Comparison of ENCODE assay signal across 8 cellular contexts in the genomic region with DNA sequence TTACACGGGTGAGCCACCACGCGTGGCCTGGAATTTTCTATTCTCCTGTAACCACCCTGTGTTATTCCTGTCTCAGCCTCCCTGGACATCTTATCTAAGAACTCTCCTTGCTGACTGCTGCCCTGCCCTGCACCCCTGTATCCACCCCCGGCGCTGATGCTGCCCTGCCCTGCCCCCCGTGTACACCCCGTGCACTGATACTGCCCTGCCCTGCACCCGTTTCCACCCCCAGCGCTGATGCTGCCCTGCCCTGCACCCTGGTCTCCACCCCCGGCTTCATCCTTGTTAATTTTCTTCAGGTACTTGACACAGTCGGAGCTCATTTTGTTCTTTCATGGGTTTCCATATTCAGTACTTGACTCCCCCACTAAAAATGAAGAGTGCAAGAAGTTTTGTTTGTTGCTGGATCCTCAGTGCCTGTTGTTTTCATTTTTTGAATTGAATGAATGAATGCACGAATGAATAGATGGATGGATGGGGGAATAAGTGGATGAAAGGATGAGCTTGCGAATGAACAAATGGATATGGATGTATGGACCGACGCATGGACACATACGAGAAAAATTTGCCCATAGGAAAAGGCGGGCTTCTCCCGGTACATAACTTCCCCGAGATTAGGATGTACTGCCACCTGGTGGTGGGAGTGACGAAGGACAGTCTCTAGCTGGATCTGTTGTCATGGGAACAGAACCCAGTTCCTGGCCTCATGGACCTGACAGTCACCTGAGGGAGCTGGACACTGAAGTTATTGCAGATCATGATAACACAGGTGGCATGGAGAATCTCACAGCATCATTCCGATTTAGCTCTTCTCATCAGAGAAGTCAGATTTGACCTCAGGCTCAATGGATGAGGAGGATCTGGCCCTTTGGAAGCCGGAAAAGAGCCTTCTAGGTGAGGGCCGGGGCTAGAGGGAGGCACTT. TPM values are rescaled to one million over a fixed set of nuclear protein-coding genes. Genes with fewer than 3 reads are reported as not detected.
DNase-seq lines count a peak whose midpoint lies in the region; ATAC-seq and TF ChIP-seq lines count a peak whose summit lies in the region.

No MANE protein-coding gene starts in this region.

- peaks cover 4% of the 10 kb centered on the region for H3K4me1 Mint-ChIP-seq in endodermal cell

- H3K9me3 Mint-ChIP-seq in endodermal cell: peaks cover 28% of the 10 kb centered on the region

- no peak overlapping the region for H3K27ac Mint-ChIP-seq in endodermal cell

- H3K4me3 Mint-ChIP-seq in endodermal cell: no peak overlapping the region

- no peak overlapping the region for H3K9ac ChIP-seq in endodermal cell (ENCODE audit: extremely low read depth, low read length, poor library complexity, severe bottlenecking)

- H3K4me3 ChIP-seq in endodermal cell (ENCODE audit: low read length): no peak overlapping the region

- peak; percentile 94 for TF ChIP-seq CTCF in endodermal cell (conservative IDR thresholded peaks at IDR 0.05)

- in situ Hi-C loops in Caki2 (cut with HindIII; ENCODE audit: low pct_unique_long_range_greater_than_20kb, low sequenced_read_pairs): no loop called here

- no peaks in the 10 kb centered on the region for H3K4me1 ChIP-seq in endodermal cell (ENCODE audit: control insufficient read depth, insufficient read depth, low read length)

- peak; percentile 62 for DNase-seq in Caki2 (ENCODE audit: low read depth)
- peak; percentile 73 for DNase-seq in HK-2 (ENCODE audit: unreplicated experiment)
- DNase-seq in NOMO-1 treated with DMSO at 0.1 percent for 48 hours (lab: John Stamatoyannopoulos, UW; ENCODE audit: unreplicated experiment): peak; percentile 40
- DNase-seq in activated CD8-positive, alpha-beta memory T cell treated with anti-CD3 and anti-CD28 coated beads for 4 hours (ENCODE audit: low read depth in 2 of 2): peak; percentile 36 to 46
- DNase-seq in endodermal cell: peak; percentile 93
- DNase-seq in mesenteric fat pad (ENCODE audit: low spot score): peak; percentile 71
- DNase-seq in stimulated activated CD8-positive, alpha-beta memory T cell treated with anti-CD3 and anti-CD28 coated beads, Interleukin-2, amount 100 ng/mL, for 48 hours (ENCODE audit: low read depth in 2 of 2): peak; percentile 48 to 51

- peaks cover 31% of the 10 kb centered on the region for H3K27me3 Mint-ChIP-seq in endodermal cell (ENCODE audit: insufficient read depth)

- H3K36me3 ChIP-seq in endodermal cell (ENCODE audit: control insufficient read depth, insufficient read depth, low read length): no peaks in the 10 kb centered on the region

- peaks cover 35% of the 10 kb centered on the region for H3K9me3 ChIP-seq in endodermal cell (ENCODE audit: control insufficient read depth, low read length)

- no peak overlapping the region for H3K27ac ChIP-seq in endodermal cell (ENCODE audit: low read depth, low read length)

- H3K36me3 Mint-ChIP-seq in endodermal cell (ENCODE audit: low read depth): no peaks in the 10 kb centered on the region

- WGBS in endodermal cell (ENCODE audit: insufficient coverage in 1 of 2, insufficient read length in 1 of 2), 2 experiments: 43 to 54% methylated on average over 12 to 23 of the region's 23 CpGs

- no peak for ATAC-seq in HG03045 (IDR thresholded peaks at IDR 0.05; ENCODE audit: unreplicated experiment)

- H3K27me3 ChIP-seq in endodermal cell (ENCODE audit: control insufficient read depth, insufficient read depth, low read length, poor library complexity, severe bottlenecking): no peaks in the 10 kb centered on the region

RNA-seq across cellular contexts. Expression of a gene that starts 14.9 kb away (rescaled TPM):
- not detected in 2 replicates for total RNA-seq in Caki2 (2014; rRNA removed; shearing (Covaris generic); ENCODE audit: low replicate concordance)
- total RNA-seq in endodermal cell (not detected), mesenteric fat pad (not detected)
- not detected for polyA plus RNA-seq in endodermal cell (2013, experiment 1 of 2)
- polyA plus RNA-seq in endodermal cell (2013, experiment 2 of 2): not detected

RNA-seq across cellular contexts. Expression of a gene that starts 40.8 kb away (rescaled TPM):
- total RNA-seq in Caki2 (2014; rRNA removed; shearing (Covaris generic); ENCODE audit: low replicate concordance): 489 and 550 TPM in 2 replicates
- total RNA-seq in endodermal cell (1 to 10 TPM; 9.2 to 9.8 TPM), mesenteric fat pad (495 TPM)
- 5.2 TPM for polyA plus RNA-seq in endodermal cell (2013, experiment 1 of 2)
- polyA plus RNA-seq in endodermal cell (2013, experiment 2 of 2): 4.6 TPM

RNA-seq across cellular contexts. Expression of a gene that starts 57.1 kb away (rescaled TPM):
- not detected in 2 replicates for total RNA-seq in Caki2 (2014; rRNA removed; shearing (Covaris generic); ENCODE audit: low replicate concordance)
- total RNA-seq in endodermal cell (under 1 TPM in 1 of 2 donors, not detected in 1; 0.24 TPM), mesenteric fat pad (0.19 TPM)
- not detected for polyA plus RNA-seq in endodermal cell (2013, experiment 1 of 2)
- not detected for polyA plus RNA-seq in endodermal cell (2013, experiment 2 of 2)

Comparison
In these comparisons a context has a peak if more than half of its experiments do, and no peak if none do; other contexts are left out.
1. DNase-seq: peak in every context shown above with its lines; median percentile 93 in endodermal cell; 73 in HK-2; 71 in mesenteric fat pad; 62 in Caki2; 50 in stimulated activated CD8-positive, alpha-beta memory T cell treated with anti-CD3 and anti-CD28 coated beads, Interleukin-2, amount 100 ng/mL, for 48 hours; 41 in activated CD8-positive, alpha-beta memory T cell treated with anti-CD3 and anti-CD28 coated beads for 4 hours; 40 in NOMO-1 treated with DMSO at 0.1 percent for 48 hours.
2. RNA of a gene that starts 40.8 kb away (total RNA-seq): 489 to 550 TPM in Caki2 and 495 TPM in mesenteric fat pad (single experiment); 9.2 to 9.8 TPM in endodermal cell; every median in the first group is over 10 times any median in the second.